ENCODE assay signal across 24 cellular contexts in the genomic region with DNA sequence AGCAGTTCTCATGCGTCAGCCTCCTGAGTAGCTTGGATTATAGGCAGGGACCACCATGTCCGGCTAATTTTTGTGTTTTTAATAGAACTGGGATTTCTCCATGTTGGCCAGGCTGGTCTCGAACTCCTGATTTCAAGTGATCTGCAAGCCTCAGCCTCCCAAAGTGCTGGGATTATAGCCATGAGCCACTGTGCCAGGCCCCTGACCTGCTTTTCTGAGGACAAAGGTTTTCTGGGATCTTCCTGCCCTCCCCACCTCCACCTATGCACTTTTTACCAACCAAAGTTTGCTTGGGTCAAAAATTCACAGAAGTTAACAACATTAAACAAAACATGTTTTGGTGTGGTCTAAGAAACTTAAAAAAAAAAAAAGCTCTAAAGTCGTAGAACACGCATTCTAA.
"Had no signal": no experiment of that assay in that cellular context is flagged by ENCODE, and none has a peak within 500 bp of the region (broad histone marks: within the 10 kb centered on the region; RNA-seq: fewer than 3 reads in every experiment).

No MANE protein-coding gene starts in this region.

- H3K4me3 ChIP-seq: colonic mucosa, coronary artery, dorsolateral prefrontal cortex, esophagus muscularis mucosa, esophagus squamous epithelium, gastrocnemius medialis, gastroesophageal sphincter, heart left ventricle, heart right ventricle had no signal

- H3K27me3 ChIP-seq: colonic mucosa, dorsolateral prefrontal cortex, esophagus muscularis mucosa, esophagus squamous epithelium, foreskin keratinocyte, gastrocnemius medialis, gastroesophageal sphincter, heart left ventricle, heart right ventricle had no signal

- H3K4me1 ChIP-seq: colonic mucosa, esophagus squamous epithelium, foreskin keratinocyte, gastrocnemius medialis, heart right ventricle had no signal

- DNase-seq: colonic mucosa; cortex of kidney; dermis blood vessel endothelial cell; dorsolateral prefrontal cortex; effector CD4-positive, alpha-beta T cell; effector CD8-positive, alpha-beta T cell; effector memory CD4-positive, alpha-beta T cell; effector memory CD8-positive, alpha-beta T cell; endodermal cell; erythroblast; esophagus squamous epithelium; foreskin fibroblast; foreskin keratinocyte; foreskin melanocyte; gastrocnemius medialis; glutamatergic neuron; head of caudate nucleus; heart left ventricle; heart right ventricle had no signal

- H3K27ac ChIP-seq: colonic mucosa, coronary artery, dorsolateral prefrontal cortex, epithelial cell of prostate, esophagus muscularis mucosa, esophagus squamous epithelium, foreskin keratinocyte, gastrocnemius medialis, gastroesophageal sphincter, heart left ventricle, heart right ventricle had no signal

- H3K9me3 ChIP-seq: colonic mucosa, gastrocnemius medialis had no signal

- ATAC-seq: effector memory CD8-positive, alpha-beta T cell; esophagus mucosa; foreskin keratinocyte; gastrocnemius medialis; gastroesophageal sphincter; heart left ventricle; heart right ventricle had no signal

- H3K36me3 ChIP-seq: colonic mucosa, esophagus muscularis mucosa, esophagus squamous epithelium, gastrocnemius medialis, gastroesophageal sphincter, heart left ventricle, heart right ventricle had no signal
